ENCODE assay signal across 1 cellular context in genomic region chr2:63841254-63842022, GRCh38.
TF ChIP-seq lines count a peak whose summit lies in the region.

Gene UGP2 (plus strand): TSS chr2:63841896. CDS start chr2:63842186, 290 bp downstream.

TF ChIP-seq in SK-N-SH, 30 proteins besides CTCF, POLR2A, EP300 and RAD21 (continued from another document):
- TF ChIP-seq, protein P1, sequence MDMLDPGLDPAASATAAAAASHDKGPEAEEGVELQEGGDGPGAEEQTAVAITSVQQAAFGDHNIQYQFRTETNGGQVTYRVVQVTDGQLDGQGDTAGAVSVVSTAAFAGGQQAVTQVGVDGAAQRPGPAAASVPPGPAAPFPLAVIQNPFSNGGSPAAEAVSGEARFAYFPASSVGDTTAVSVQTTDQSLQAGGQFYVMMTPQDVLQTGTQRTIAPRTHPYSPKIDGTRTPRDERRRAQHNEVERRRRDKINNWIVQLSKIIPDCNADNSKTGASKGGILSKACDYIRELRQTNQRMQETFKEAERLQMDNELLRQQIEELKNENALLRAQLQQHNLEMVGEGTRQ (IDR thresholded peaks at IDR 0.05; ENCODE audit: borderline replicate concordance, low read depth, low read length): no peak
- TF ChIP-seq, protein P2, sequence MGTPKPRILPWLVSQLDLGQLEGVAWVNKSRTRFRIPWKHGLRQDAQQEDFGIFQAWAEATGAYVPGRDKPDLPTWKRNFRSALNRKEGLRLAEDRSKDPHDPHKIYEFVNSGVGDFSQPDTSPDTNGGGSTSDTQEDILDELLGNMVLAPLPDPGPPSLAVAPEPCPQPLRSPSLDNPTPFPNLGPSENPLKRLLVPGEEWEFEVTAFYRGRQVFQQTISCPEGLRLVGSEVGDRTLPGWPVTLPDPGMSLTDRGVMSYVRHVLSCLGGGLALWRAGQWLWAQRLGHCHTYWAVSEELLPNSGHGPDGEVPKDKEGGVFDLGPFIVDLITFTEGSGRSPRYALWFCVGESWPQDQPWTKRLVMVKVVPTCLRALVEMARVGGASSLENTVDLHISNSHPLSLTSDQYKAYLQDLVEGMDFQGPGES (IDR thresholded peaks at IDR 0.05; ENCODE audit: low read depth, low read length): no peak
- TF ChIP-seq CHD2 (IDR thresholded peaks at IDR 0.05; ENCODE audit: low read length, partially characterized antibody) (no peak), PBX3 (IDR thresholded peaks at IDR 0.05) (no peak), TEAD4 (IDR thresholded peaks at IDR 0.05; ENCODE audit: borderline replicate concordance, insufficient read depth) (no peak), YY1 (IDR thresholded peaks at IDR 0.05; ENCODE audit: low read depth) (peak; percentile 61)
TF ChIP-seq in SK-N-SH: peak in this region for 8.
